In the genomic region with DNA sequence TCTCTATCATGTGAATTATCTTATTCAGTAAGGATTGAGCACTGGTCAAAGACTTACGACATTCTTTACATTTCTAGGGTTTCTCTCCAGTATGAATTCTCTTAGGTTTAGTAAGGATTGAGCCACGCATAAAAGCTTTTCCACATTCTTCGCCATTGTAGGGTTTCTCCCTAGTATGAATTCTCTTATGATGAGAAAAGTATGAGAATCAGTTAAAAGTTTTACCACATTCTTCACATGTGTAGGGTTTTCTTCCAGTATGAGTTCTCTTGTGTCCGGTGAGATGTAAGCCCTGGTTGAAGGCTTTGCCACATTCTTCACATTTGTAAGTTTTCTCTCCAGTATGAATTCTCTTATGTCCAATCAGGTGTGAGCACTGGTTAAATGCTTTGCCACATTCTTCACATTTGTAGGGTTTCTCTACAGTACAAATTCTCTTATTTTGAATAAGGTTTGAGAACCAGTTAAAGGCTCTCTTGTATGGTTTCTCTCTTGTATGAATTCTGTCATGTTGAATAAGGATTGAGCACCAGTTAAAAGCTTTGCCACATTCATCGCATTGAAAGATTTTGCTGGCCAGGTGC, we compare ENCODE assay signal across 32 cellular contexts.
"Had no signal": no experiment of that assay in that cellular context is flagged by ENCODE, and none has a peak within 500 bp of the region (broad histone marks: within the 10 kb centered on the region; RNA-seq: fewer than 3 reads in every experiment).

No MANE protein-coding gene starts in this region.

- H3K36me3 ChIP-seq: adrenal gland, esophagus squamous epithelium, heart left ventricle, WERI-Rb-1 had no signal

- DNase-seq: activated B cell treated with CpG ODN at 0.5 μM for 24 hours; activated CD4-positive, alpha-beta T cell treated with anti-CD3 and anti-CD28 coated beads for 48 hours; activated CD4-positive, alpha-beta T cell treated with anti-CD3 and anti-CD28 coated beads, Interleukin-2, amount 50 U/mL, for 1 hour; activated CD4-positive, alpha-beta T cell treated with anti-CD3 and anti-CD28 coated beads, Interleukin-2, amount 50 U/mL, for 48 hours; activated CD8-positive, alpha-beta memory T cell treated with anti-CD3 and anti-CD28 coated beads for 24 hours; activated CD8-positive, alpha-beta T cell treated with anti-CD3 and anti-CD28 coated beads for 36 hours; activated effector memory CD4-positive, alpha-beta T cell treated with Interleukin-2 at 50 U/mL for 16 hours; activated gamma-delta T cell treated with Interleukin-2 at 50 U/mL for 16 hours; activated naive CD4-positive, alpha-beta T cell treated with anti-CD3 and anti-CD28 coated beads, Interleukin-2, amount 50 U/mL, for 16 hours; activated naive CD4-positive, alpha-beta T cell treated with Interleukin-2 at 50 U/mL for 16 hours; activated T-cell treated with anti-CD3 and anti-CD28 coated beads, Interleukin-2, amount 50 U/mL, for 4 hours; adrenal gland; amygdala; aorta; body of pancreas; caudate nucleus; cortex of kidney; dermis blood vessel endothelial cell; effector CD4-positive, alpha-beta T cell; effector memory CD8-positive, alpha-beta T cell; esophagus squamous epithelium; foreskin fibroblast; glutamatergic neuron; heart left ventricle; T1000; WERI-Rb-1 had no signal

- H3K9me3 ChIP-seq: body of pancreas had no signal

- FAIRE-seq: endometrium, endothelial cell of umbilical vein, frontal cortex had no signal

- H3K4me3 ChIP-seq: adrenal gland, body of pancreas, esophagus squamous epithelium, heart left ventricle had no signal

- H3K27me3 ChIP-seq: adrenal gland, body of pancreas, esophagus squamous epithelium, heart left ventricle had no signal

- H3K27ac ChIP-seq: adrenal gland, body of pancreas, epithelial cell of prostate, esophagus squamous epithelium, heart left ventricle, WERI-Rb-1 had no signal

- H3K4me1 ChIP-seq: adrenal gland, body of pancreas, esophagus squamous epithelium, heart left ventricle had no signal

- ATAC-seq: activated CD4-positive, CD25-positive, alpha-beta regulatory T cell treated with anti-CD3 and anti-CD28 coated beads, Interleukin-2, amount 50 U/mL, for 24 hours; activated CD8-positive, alpha-beta T cell treated with anti-CD3 and anti-CD28 coated beads for 36 hours; activated T-cell treated with anti-CD3 and anti-CD28 coated beads, Interleukin-2, amount 50 U/mL, for 4 hours; activated T-helper 17 cell treated with anti-CD3 and anti-CD28 coated beads, Interleukin-2, amount 50 U/mL, for 72 hours; body of pancreas; effector memory CD8-positive, alpha-beta T cell; heart left ventricle had no signal
